ENCODE assay signal across 1 cellular context in genomic region chr13:93529961-93530360, GRCh38.
TF ChIP-seq lines count a peak whose summit lies in the region.

No MANE protein-coding gene starts in this region.

TF ChIP-seq in HepG2, 621 proteins besides CTCF, POLR2A, EP300 and RAD21 (continued from another document):
- TF ChIP-seq AFF4 (CRISPR knock-in tag; IDR thresholded peaks at IDR 0.05), result no peak
- 0 out of 2 replicates have a peak, but pooled peaks have one; percentile 3 for TF ChIP-seq CEBPB (IDR thresholded peaks at IDR 0.05; ENCODE audit: borderline replicate concordance, low read depth, low read length)
- no peak for TF ChIP-seq ZNF576 (CRISPR knock-in tag; IDR thresholded peaks at IDR 0.05)
TF ChIP-seq in HepG2: peak in this region for 1.
